Comparison of ENCODE assay signal across 1 cellular context in the genomic region with DNA sequence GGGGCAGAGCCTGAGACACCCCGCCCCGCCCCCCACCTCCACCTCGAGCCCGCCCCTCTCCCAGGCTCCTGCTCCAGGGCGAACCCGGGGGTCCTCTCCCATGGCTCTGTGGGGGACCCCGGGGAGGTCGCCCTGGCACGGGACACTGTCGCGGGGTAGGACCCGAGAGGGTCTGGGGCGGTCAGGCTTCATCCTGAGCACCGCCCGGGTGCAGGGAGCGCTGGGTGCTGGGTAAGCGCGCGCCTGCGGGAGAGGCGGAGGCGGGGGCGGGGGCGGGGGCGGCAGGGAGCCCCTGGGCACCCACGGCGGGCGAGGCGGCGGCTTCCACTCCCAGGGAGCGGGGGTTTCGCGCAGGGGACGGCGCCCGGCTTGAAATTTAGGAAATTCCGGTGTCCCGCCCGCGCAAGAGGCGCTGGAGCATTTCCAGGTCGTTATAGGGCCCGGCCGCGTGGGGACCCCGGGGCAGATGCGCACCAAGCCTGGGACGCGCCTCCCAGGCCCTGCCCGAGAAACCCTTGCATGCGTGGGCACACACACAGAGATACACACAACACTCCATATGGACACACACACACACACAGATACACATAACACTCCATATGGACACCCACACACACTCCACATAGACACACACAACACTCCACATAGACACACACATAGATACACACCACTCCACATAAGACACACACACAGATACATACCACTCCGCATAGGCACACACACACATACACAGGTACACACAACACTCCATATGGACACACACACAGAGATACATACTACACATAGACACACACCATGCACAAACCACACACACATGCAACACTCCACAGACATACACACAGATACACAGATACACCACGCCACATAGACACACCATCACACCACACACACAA.
TF ChIP-seq lines count a peak whose summit lies in the region.

No MANE protein-coding gene starts in this region.

TF ChIP-seq in K562, 482 proteins besides CTCF, POLR2A, EP300 and RAD21 (continued from another document and continues in another):
- TF ChIP-seq, protein P1, sequence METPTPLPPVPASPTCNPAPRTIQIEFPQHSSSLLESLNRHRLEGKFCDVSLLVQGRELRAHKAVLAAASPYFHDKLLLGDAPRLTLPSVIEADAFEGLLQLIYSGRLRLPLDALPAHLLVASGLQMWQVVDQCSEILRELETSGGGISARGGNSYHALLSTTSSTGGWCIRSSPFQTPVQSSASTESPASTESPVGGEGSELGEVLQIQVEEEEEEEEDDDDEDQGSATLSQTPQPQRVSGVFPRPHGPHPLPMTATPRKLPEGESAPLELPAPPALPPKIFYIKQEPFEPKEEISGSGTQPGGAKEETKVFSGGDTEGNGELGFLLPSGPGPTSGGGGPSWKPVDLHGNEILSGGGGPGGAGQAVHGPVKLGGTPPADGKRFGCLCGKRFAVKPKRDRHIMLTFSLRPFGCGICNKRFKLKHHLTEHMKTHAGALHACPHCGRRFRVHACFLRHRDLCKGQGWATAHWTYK (CRISPR knock-in tag; IDR thresholded peaks at IDR 0.05), result no peak
- TF ChIP-seq, protein P2, sequence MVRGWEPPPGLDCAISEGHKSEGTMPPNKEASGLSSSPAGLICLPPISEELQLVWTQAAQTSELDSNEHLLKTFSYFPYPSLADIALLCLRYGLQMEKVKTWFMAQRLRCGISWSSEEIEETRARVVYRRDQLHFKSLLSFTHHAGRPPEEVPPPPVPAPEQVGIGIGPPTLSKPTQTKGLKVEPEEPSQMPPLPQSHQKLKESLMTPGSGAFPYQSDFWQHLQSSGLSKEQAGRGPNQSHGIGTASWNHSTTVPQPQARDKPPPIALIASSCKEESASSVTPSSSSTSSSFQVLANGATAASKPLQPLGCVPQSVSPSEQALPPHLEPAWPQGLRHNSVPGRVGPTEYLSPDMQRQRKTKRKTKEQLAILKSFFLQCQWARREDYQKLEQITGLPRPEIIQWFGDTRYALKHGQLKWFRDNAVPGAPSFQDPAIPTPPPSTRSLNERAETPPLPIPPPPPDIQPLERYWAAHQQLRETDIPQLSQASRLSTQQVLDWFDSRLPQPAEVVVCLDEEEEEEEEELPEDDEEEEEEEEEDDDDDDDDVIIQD (CRISPR knock-in tag; IDR thresholded peaks at IDR 0.05), result no peak
- TF ChIP-seq, protein P3, sequence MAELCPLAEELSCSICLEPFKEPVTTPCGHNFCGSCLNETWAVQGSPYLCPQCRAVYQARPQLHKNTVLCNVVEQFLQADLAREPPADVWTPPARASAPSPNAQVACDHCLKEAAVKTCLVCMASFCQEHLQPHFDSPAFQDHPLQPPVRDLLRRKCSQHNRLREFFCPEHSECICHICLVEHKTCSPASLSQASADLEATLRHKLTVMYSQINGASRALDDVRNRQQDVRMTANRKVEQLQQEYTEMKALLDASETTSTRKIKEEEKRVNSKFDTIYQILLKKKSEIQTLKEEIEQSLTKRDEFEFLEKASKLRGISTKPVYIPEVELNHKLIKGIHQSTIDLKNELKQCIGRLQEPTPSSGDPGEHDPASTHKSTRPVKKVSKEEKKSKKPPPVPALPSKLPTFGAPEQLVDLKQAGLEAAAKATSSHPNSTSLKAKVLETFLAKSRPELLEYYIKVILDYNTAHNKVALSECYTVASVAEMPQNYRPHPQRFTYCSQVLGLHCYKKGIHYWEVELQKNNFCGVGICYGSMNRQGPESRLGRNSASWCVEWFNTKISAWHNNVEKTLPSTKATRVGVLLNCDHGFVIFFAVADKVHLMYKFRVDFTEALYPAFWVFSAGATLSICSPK (IDR thresholded peaks at IDR 0.05; ENCODE audit: borderline replicate concordance), result peak; percentile 93; the same call in 1 of the 2 replicates
- TF ChIP-seq ASH1L (IDR thresholded peaks at IDR 0.05; ENCODE audit: borderline replicate concordance, low read depth, partially characterized antibody), result peak; percentile 35
- TF ChIP-seq, protein P4, sequence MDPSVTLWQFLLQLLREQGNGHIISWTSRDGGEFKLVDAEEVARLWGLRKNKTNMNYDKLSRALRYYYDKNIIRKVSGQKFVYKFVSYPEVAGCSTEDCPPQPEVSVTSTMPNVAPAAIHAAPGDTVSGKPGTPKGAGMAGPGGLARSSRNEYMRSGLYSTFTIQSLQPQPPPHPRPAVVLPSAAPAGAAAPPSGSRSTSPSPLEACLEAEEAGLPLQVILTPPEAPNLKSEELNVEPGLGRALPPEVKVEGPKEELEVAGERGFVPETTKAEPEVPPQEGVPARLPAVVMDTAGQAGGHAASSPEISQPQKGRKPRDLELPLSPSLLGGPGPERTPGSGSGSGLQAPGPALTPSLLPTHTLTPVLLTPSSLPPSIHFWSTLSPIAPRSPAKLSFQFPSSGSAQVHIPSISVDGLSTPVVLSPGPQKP (CRISPR knock-in tag; IDR thresholded peaks at IDR 0.05), result no peak
- TF ChIP-seq U2AF1 (optimal IDR thresholded peaks at IDR 0.05; ENCODE audit: low read depth, low read length), result no peak
- TF ChIP-seq, protein P5, sequence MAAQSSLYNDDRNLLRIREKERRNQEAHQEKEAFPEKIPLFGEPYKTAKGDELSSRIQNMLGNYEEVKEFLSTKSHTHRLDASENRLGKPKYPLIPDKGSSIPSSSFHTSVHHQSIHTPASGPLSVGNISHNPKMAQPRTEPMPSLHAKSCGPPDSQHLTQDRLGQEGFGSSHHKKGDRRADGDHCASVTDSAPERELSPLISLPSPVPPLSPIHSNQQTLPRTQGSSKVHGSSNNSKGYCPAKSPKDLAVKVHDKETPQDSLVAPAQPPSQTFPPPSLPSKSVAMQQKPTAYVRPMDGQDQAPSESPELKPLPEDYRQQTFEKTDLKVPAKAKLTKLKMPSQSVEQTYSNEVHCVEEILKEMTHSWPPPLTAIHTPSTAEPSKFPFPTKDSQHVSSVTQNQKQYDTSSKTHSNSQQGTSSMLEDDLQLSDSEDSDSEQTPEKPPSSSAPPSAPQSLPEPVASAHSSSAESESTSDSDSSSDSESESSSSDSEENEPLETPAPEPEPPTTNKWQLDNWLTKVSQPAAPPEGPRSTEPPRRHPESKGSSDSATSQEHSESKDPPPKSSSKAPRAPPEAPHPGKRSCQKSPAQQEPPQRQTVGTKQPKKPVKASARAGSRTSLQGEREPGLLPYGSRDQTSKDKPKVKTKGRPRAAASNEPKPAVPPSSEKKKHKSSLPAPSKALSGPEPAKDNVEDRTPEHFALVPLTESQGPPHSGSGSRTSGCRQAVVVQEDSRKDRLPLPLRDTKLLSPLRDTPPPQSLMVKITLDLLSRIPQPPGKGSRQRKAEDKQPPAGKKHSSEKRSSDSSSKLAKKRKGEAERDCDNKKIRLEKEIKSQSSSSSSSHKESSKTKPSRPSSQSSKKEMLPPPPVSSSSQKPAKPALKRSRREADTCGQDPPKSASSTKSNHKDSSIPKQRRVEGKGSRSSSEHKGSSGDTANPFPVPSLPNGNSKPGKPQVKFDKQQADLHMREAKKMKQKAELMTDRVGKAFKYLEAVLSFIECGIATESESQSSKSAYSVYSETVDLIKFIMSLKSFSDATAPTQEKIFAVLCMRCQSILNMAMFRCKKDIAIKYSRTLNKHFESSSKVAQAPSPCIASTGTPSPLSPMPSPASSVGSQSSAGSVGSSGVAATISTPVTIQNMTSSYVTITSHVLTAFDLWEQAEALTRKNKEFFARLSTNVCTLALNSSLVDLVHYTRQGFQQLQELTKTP (IDR thresholded peaks at IDR 0.05; ENCODE audit: low read depth in 1 of 2, partially characterized antibody in 2 of 2), result no peak
- no peak for TF ChIP-seq MYNN (IDR thresholded peaks at IDR 0.05)
- TF ChIP-seq MYNN (CRISPR knock-in tag; IDR thresholded peaks at IDR 0.05), result no peak
- TF ChIP-seq KDM1A (IDR thresholded peaks at IDR 0.05), result peak in 1 of 2 experiments; percentile 44; a peak in 3 of 4 replicates
- TF ChIP-seq, protein P6, sequence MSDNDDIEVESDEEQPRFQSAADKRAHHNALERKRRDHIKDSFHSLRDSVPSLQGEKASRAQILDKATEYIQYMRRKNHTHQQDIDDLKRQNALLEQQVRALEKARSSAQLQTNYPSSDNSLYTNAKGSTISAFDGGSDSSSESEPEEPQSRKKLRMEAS (CRISPR knock-in tag; IDR thresholded peaks at IDR 0.05), result peak; percentile 74
- TF ChIP-seq EP400 (IDR thresholded peaks at IDR 0.05), result peak; percentile 62; the same call in 1 of the 2 replicates
- peak; percentile 93; the same call in 1 of the 2 replicates for TF ChIP-seq DNMT1 (IDR thresholded peaks at IDR 0.05)
- TF ChIP-seq, protein P7, sequence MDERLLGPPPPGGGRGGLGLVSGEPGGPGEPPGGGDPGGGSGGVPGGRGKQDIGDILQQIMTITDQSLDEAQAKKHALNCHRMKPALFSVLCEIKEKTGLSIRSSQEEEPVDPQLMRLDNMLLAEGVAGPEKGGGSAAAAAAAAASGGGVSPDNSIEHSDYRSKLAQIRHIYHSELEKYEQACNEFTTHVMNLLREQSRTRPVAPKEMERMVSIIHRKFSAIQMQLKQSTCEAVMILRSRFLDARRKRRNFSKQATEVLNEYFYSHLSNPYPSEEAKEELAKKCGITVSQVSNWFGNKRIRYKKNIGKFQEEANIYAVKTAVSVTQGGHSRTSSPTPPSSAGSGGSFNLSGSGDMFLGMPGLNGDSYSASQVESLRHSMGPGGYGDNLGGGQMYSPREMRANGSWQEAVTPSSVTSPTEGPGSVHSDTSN (CRISPR knock-in tag; IDR thresholded peaks at IDR 0.05; ENCODE audit: low read depth), result no peak
- TF ChIP-seq, protein P7 (tag; conservative IDR thresholded peaks at IDR 0.05; ENCODE audit: low read depth), result no peak
- TF ChIP-seq CHD4 (IDR thresholded peaks at IDR 0.05; ENCODE audit: insufficient read depth, insufficient replicate concordance, low read depth, low read length, poor library complexity, severe bottlenecking), result peak; percentile 78
- peak; percentile 76 for TF ChIP-seq L3MBTL2 (IDR thresholded peaks at IDR 0.05)
- TF ChIP-seq, protein P8, sequence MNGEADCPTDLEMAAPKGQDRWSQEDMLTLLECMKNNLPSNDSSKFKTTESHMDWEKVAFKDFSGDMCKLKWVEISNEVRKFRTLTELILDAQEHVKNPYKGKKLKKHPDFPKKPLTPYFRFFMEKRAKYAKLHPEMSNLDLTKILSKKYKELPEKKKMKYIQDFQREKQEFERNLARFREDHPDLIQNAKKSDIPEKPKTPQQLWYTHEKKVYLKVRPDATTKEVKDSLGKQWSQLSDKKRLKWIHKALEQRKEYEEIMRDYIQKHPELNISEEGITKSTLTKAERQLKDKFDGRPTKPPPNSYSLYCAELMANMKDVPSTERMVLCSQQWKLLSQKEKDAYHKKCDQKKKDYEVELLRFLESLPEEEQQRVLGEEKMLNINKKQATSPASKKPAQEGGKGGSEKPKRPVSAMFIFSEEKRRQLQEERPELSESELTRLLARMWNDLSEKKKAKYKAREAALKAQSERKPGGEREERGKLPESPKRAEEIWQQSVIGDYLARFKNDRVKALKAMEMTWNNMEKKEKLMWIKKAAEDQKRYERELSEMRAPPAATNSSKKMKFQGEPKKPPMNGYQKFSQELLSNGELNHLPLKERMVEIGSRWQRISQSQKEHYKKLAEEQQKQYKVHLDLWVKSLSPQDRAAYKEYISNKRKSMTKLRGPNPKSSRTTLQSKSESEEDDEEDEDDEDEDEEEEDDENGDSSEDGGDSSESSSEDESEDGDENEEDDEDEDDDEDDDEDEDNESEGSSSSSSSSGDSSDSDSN (IDR thresholded peaks at IDR 0.05; ENCODE audit: borderline replicate concordance in 1 of 2, low read depth in 2 of 2, low read length in 2 of 2), result 0 out of 4 replicates have a peak, but pooled peaks of 1 of the 2 experiments have one; percentile 36
- TF ChIP-seq TCF7L2 (IDR thresholded peaks at IDR 0.05; ENCODE audit: low read depth, low read length), result no peak
- no peak for TF ChIP-seq SETDB1 (IDR thresholded peaks at IDR 0.05; ENCODE audit: low read length)
- peak; percentile 32 for TF ChIP-seq ADNP (tag; IDR thresholded peaks at IDR 0.05)
- peak; percentile 82 for TF ChIP-seq MTA1 (IDR thresholded peaks at IDR 0.05; ENCODE audit: borderline replicate concordance)
- TF ChIP-seq THRAP3 (IDR thresholded peaks at IDR 0.05; ENCODE audit: borderline replicate concordance), result peak; percentile 38
- peak; percentile 54 for TF ChIP-seq POLR2B (IDR thresholded peaks at IDR 0.05; ENCODE audit: low read depth, partially characterized antibody)
- peak; percentile 45; the same call in 1 of the 2 replicates for TF ChIP-seq CBFB (CRISPR knock-in tag; IDR thresholded peaks at IDR 0.05)
- TF ChIP-seq, protein P9, sequence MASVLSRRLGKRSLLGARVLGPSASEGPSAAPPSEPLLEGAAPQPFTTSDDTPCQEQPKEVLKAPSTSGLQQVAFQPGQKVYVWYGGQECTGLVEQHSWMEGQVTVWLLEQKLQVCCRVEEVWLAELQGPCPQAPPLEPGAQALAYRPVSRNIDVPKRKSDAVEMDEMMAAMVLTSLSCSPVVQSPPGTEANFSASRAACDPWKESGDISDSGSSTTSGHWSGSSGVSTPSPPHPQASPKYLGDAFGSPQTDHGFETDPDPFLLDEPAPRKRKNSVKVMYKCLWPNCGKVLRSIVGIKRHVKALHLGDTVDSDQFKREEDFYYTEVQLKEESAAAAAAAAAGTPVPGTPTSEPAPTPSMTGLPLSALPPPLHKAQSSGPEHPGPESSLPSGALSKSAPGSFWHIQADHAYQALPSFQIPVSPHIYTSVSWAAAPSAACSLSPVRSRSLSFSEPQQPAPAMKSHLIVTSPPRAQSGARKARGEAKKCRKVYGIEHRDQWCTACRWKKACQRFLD (CRISPR knock-in tag; IDR thresholded peaks at IDR 0.05), result no peak
- peak; percentile 83 for TF ChIP-seq DPF2 (IDR thresholded peaks at IDR 0.05)
- no peak for TF ChIP-seq ZNF239 (CRISPR knock-in tag; IDR thresholded peaks at IDR 0.05)
- no peak for TF ChIP-seq NR4A1 (CRISPR knock-in tag; IDR thresholded peaks at IDR 0.05)
- 0 out of 2 replicates have a peak, but pooled peaks have one; percentile 32 for TF ChIP-seq NR4A1 (tag; IDR thresholded peaks at IDR 0.05)
- TF ChIP-seq HLTF (IDR thresholded peaks at IDR 0.05), result peak; percentile 98
- peak; percentile 98 for TF ChIP-seq TSC22D4 (tag; IDR thresholded peaks at IDR 0.05)
- no peak for TF ChIP-seq GATAD2B (IDR thresholded peaks at IDR 0.05; ENCODE audit: borderline replicate concordance)
- TF ChIP-seq GABPA (tag; conservative IDR thresholded peaks at IDR 0.05; ENCODE audit: low read depth), result no peak
